ENCODE assay signal across 1 cellular context in the genomic region with DNA sequence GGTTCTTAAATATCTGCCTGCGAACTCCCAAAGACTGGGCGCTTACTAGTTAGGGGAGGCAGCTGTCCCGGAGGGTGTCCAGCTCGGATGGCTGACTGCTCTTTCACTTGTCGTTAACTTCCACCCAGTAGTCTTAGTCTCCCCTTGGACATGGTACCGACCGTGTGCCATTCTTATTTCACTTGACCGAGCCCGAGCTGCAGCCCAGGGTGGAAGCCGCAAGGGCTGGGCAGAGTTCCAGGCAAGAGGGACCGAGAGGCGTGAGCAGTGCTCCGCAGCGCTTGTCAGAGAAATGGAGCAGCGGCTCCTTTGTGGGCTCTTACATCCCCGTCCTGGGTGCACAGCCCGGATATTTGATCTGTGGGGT.
A peak's percentile ranks its signal among the peaks of the same experiment; 100 is the strongest.
TF ChIP-seq lines count a peak whose summit lies in the region.

No MANE protein-coding gene starts in this region.

TF ChIP-seq in H1, 55 proteins besides CTCF, POLR2A, EP300 and RAD21 (continued from another document):
- TF ChIP-seq, protein P1, sequence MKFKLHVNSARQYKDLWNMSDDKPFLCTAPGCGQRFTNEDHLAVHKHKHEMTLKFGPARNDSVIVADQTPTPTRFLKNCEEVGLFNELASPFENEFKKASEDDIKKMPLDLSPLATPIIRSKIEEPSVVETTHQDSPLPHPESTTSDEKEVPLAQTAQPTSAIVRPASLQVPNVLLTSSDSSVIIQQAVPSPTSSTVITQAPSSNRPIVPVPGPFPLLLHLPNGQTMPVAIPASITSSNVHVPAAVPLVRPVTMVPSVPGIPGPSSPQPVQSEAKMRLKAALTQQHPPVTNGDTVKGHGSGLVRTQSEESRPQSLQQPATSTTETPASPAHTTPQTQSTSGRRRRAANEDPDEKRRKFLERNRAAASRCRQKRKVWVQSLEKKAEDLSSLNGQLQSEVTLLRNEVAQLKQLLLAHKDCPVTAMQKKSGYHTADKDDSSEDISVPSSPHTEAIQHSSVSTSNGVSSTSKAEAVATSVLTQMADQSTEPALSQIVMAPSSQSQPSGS (IDR thresholded peaks at IDR 0.05; ENCODE audit: low read length): no peak
- TF ChIP-seq SUZ12 (IDR thresholded peaks at IDR 0.05; ENCODE audit: low read length): peak; percentile 40; the same call in 1 of the 2 replicates
